ENCODE assay signal across 9 cellular contexts in genomic region chr10:114486938-114487814, GRCh38.
DNase-seq lines count a peak whose midpoint lies in the region; ATAC-seq and TF ChIP-seq lines count a peak whose summit lies in the region.
"Had no signal": no experiment of that assay in that cellular context is flagged by ENCODE, and none has a peak within 500 bp of the region (broad histone marks: within the 10 kb centered on the region; RNA-seq: fewer than 3 reads in every experiment).

No MANE protein-coding gene starts in this region.

- H2BK12ac ChIP-seq in trophoblast cell (ENCODE audit: low read length): peak overlapping the region; percentile 15

- H3K9me3 Mint-ChIP-seq in activated T-cell treated with anti-CD3 and anti-CD28 coated beads, Interleukin-2, amount 50 U/mL, for 4 hours: no peaks in the 10 kb centered on the region

- H2BK120ac ChIP-seq in trophoblast cell (ENCODE audit: insufficient read depth, low read length, poor library complexity): no peak overlapping the region

- CTCF ChIA-PET in mammary epithelial cell (lab: Charles Lee; ENCODE audit: low non-redundant PET): no interaction called here

- H4K20me1 ChIP-seq in mammary epithelial cell (ENCODE audit: insufficient read depth, low read length): no peaks in the 10 kb centered on the region
- H4K20me1 ChIP-seq: BLaER1 had no signal

- H3K4me1 Mint-ChIP-seq in activated T-cell treated with anti-CD3 and anti-CD28 coated beads, Interleukin-2, amount 50 U/mL, for 4 hours (ENCODE audit: low read depth): peaks cover 40% of the 10 kb centered on the region

- H3K9ac ChIP-seq in mammary epithelial cell (ENCODE audit: insufficient read depth, low read length): no peak overlapping the region
- no peak overlapping the region for H3K9ac ChIP-seq in trophoblast cell (ENCODE audit: low read length)
- H3K9ac ChIP-seq: BLaER1 had no signal

- ATAC-seq in activated T-cell treated with anti-CD3 and anti-CD28 coated beads, Interleukin-2, amount 50 U/mL, for 4 hours: peak; percentile 77 to 86
- ATAC-seq in GM18519 (IDR thresholded peaks at IDR 0.05; ENCODE audit: low FRiP score, unreplicated experiment) (no peak), HG02884 (IDR thresholded peaks at IDR 0.05; ENCODE audit: unreplicated experiment) (no peak), GM21528 (IDR thresholded peaks at IDR 0.05; ENCODE audit: low FRiP score, unreplicated experiment) (no peak)

- H2AFZ ChIP-seq in mammary epithelial cell (ENCODE audit: low read depth, low read length) (no peak overlapping the region), trophoblast cell (ENCODE audit: insufficient read depth, low read length, poor library complexity) (no peak overlapping the region)

- DNase-seq in activated T-cell treated with anti-CD3 and anti-CD28 coated beads, Interleukin-2, amount 50 U/mL, for 4 hours: no peak
- DNase-seq in activated T-cell treated with anti-CD3 and anti-CD28 coated beads for 4 hours (no peak), LNCaP clone FGC (ENCODE audit: low read depth) (no peak), mammary epithelial cell (peak; percentile 84), trophoblast cell (peak in 1 of 2 donors; percentile 34)

- no peak overlapping the region for H3K14ac ChIP-seq in trophoblast cell (ENCODE audit: low read length)

- H3K36me3 ChIP-seq in mammary epithelial cell (ENCODE audit: insufficient read depth, low read length) (peaks cover 2% of the 10 kb centered on the region), trophoblast cell (ENCODE audit: control insufficient read depth in 1 of 2, insufficient read depth in 2 of 2, low read length in 2 of 2) (peaks cover 0 to 5% of the 10 kb centered on the region in 2 experiments)
- H3K36me3 ChIP-seq: BLaER1 had no signal

- H3K79me1 ChIP-seq in trophoblast cell (ENCODE audit: low read length): no peaks in the 10 kb centered on the region

- intact Hi-C loops in mammary epithelial cell (cut with micrococcal nuclease): loop anchor here (1.0 kb wide), 2 partner anchors 33 to 39 kb away; no protein-coding TSS in a partner anchor

- H3K4me3 ChIP-seq in LNCaP clone FGC (ENCODE audit: low read depth, low read length): no peak overlapping the region
- H3K4me3 ChIP-seq in mammary epithelial cell (replicated peaks in 1 of 3; ENCODE audit: insufficient read depth in 1 of 3, low read depth in 2 of 3, low read length in 3 of 3): no peak overlapping the region
- no peak overlapping the region for H3K4me3 ChIP-seq in trophoblast cell (ENCODE audit: low read depth, low read length)
- H3K4me3 ChIP-seq: BLaER1 had no signal

- no peaks in the 10 kb centered on the region for H3K9me3 ChIP-seq in mammary epithelial cell (replicated peaks; ENCODE audit: insufficient read depth, low read length)
- H3K9me3 ChIP-seq in trophoblast cell (ENCODE audit: insufficient read depth, low read depth, low read length): no peaks in the 10 kb centered on the region

- H3K4ac ChIP-seq in trophoblast cell (ENCODE audit: low read depth, low read length): no peak overlapping the region

- 86% methylated on average over 10 of the region's 10 CpGs for WGBS in mammary epithelial cell (ENCODE audit: low coverage, missing lambda C conversion rate)
- WGBS in trophoblast cell (ENCODE audit: extremely low coverage, insufficient coverage, insufficient read length): no CpG with 5 or more reads among the region's 10 CpGs

- H4K12ac ChIP-seq in trophoblast cell (ENCODE audit: low read depth, low read length): no peak overlapping the region

- H2AK5ac ChIP-seq in trophoblast cell (ENCODE audit: low read length): no peak overlapping the region

- H3K27me3 Mint-ChIP-seq in activated T-cell treated with anti-CD3 and anti-CD28 coated beads, Interleukin-2, amount 50 U/mL, for 4 hours (ENCODE audit: low read depth): no peaks in the 10 kb centered on the region

- H3K23ac ChIP-seq in trophoblast cell (ENCODE audit: low read length): no peak overlapping the region

- no peak overlapping the region for H3K18ac ChIP-seq in trophoblast cell (ENCODE audit: low read length)

- H3K79me2 ChIP-seq in mammary epithelial cell (ENCODE audit: insufficient read depth, low read length) (no peaks in the 10 kb centered on the region), trophoblast cell (ENCODE audit: control insufficient read depth, insufficient read depth, low read length, poor library complexity) (no peaks in the 10 kb centered on the region)

- no peak overlapping the region for H3K4me3 Mint-ChIP-seq in activated T-cell treated with anti-CD3 and anti-CD28 coated beads, Interleukin-2, amount 50 U/mL, for 4 hours

- TSS peak; percentile 27 for BruUV-seq in mammary epithelial cell (replicated peaks; lab: Mats Ljungman, UMichigan)

- H4K8ac ChIP-seq in trophoblast cell (ENCODE audit: low read depth, low read length): no peak overlapping the region

- H3K36me3 Mint-ChIP-seq in activated T-cell treated with anti-CD3 and anti-CD28 coated beads, Interleukin-2, amount 50 U/mL, for 4 hours (ENCODE audit: insufficient read depth): peaks cover 51% of the 10 kb centered on the region

- peak overlapping the region; percentile 22 for H3K4me2 ChIP-seq in mammary epithelial cell (ENCODE audit: insufficient read depth, low read depth, low read length)
- H3K4me2 ChIP-seq in trophoblast cell (ENCODE audit: low read length): no peak overlapping the region
- H3K4me2 ChIP-seq: BLaER1 had no signal

- peak overlapping the region; percentile 90 for H3K27ac ChIP-seq in mammary epithelial cell (ENCODE audit: insufficient read depth, low read depth, low read length)
- H3K27ac ChIP-seq in trophoblast cell (ENCODE audit: low read depth, low read length): no peak overlapping the region
- H3K27ac ChIP-seq: BLaER1 had no signal

- no peaks in the 10 kb centered on the region for H3K27me3 ChIP-seq in mammary epithelial cell (ENCODE audit: insufficient read depth, low read length)
- H3K27me3 ChIP-seq in trophoblast cell (ENCODE audit: insufficient read depth, low read length): no peaks in the 10 kb centered on the region
- H3K27me3 ChIP-seq: BLaER1 had no signal

- TF ChIP-seq CTCF in LNCaP clone FGC (IDR thresholded peaks at IDR 0.05; ENCODE audit: control insufficient read depth, extremely low read depth, insufficient read depth): peak; percentile 33
- TF ChIP-seq CTCF in mammary epithelial cell (conservative IDR thresholded peaks at IDR 0.05 in 1 of 2, IDR thresholded peaks at IDR 0.05 in 1 of 2; ENCODE audit: extremely low read depth in 1 of 2, insufficient read depth in 1 of 2, low read depth in 1 of 2, low read length in 2 of 2): peak; percentile 9 to 24

- in situ Hi-C loops in mammary epithelial cell (cut with MboI; ENCODE audit: low sequenced_read_pairs in 2 of 2): no loop called here

- H3K4me1 ChIP-seq in mammary epithelial cell (ENCODE audit: insufficient read depth, low read length): peaks cover 39% of the 10 kb centered on the region
- H3K4me1 ChIP-seq in trophoblast cell (ENCODE audit: control insufficient read depth in 1 of 2, insufficient read depth in 2 of 2, low read length in 2 of 2): peaks cover 0 to 4% of the 10 kb centered on the region in 2 experiments

- no peak overlapping the region for H4K91ac ChIP-seq in trophoblast cell (ENCODE audit: low read depth, low read length)

- dilution Hi-C loops in mammary epithelial cell (cut with HindIII; ENCODE audit: low sequenced_read_pairs): loop anchor here (5.0 kb wide), 1 partner anchor 55 kb away; no protein-coding TSS in a partner anchor

- H2BK5ac ChIP-seq in trophoblast cell (ENCODE audit: low read depth, low read length, poor library complexity): no peak overlapping the region

Comparison
In these comparisons a context has a peak if more than half of its experiments do, and no peak if none do; other contexts are left out.
1. ATAC-seq: peak in activated T-cell treated with anti-CD3 and anti-CD28 coated beads, Interleukin-2, amount 50 U/mL, for 4 hours (2 of 2); none in GM18519 (single experiment), HG02884 (single experiment) and GM21528 (single experiment).